In the genomic region with DNA sequence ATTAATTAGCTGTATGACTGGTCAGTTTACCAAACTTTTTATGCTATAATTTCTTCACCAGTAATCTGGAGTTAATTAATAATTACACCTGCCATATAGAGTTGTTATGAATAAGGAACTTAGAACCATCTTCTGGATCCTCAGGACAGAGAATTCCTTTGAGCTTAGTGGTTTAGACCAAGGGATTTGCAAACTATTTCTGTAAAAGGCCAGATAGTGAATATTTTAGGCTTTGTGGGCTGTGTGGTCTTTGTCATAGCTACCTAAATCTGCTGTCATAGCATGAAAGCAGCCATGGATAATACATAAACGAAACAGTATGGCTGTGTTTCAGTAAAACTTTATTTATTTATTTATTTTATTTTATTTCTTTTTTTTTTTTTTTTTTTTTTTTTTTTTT, we compare ENCODE assay signal across 1 cellular context.
TF ChIP-seq lines count a peak whose summit lies in the region.

No MANE protein-coding gene starts in this region.

TF ChIP-seq in IMR-90, 13 proteins besides CTCF, POLR2A, EP300 and RAD21:
- TF ChIP-seq MXI1 (IDR thresholded peaks at IDR 0.05; ENCODE audit: borderline replicate concordance, low read depth, low read length) (no peak), MAFK (IDR thresholded peaks at IDR 0.05; ENCODE audit: low read depth, low read length) (no peak; the same call in 1 of the 2 replicates), BHLHE40 (IDR thresholded peaks at IDR 0.05; ENCODE audit: low read depth, low read length) (no peak), CEBPB (IDR thresholded peaks at IDR 0.05; ENCODE audit: low read depth, low read length) (no peak), FOS (IDR thresholded peaks at IDR 0.05; ENCODE audit: low read depth, low read length) (no peak), RCOR1 (IDR thresholded peaks at IDR 0.05; ENCODE audit: insufficient replicate concordance, low read length) (no peak), NFE2L2 (IDR thresholded peaks at IDR 0.05; ENCODE audit: low read depth, low read length) (no peak), RFX5 (IDR thresholded peaks at IDR 0.05; ENCODE audit: low read depth, low read length) (no peak)
- TF ChIP-seq, protein P1, sequence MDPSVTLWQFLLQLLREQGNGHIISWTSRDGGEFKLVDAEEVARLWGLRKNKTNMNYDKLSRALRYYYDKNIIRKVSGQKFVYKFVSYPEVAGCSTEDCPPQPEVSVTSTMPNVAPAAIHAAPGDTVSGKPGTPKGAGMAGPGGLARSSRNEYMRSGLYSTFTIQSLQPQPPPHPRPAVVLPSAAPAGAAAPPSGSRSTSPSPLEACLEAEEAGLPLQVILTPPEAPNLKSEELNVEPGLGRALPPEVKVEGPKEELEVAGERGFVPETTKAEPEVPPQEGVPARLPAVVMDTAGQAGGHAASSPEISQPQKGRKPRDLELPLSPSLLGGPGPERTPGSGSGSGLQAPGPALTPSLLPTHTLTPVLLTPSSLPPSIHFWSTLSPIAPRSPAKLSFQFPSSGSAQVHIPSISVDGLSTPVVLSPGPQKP (IDR thresholded peaks at IDR 0.05; ENCODE audit: borderline replicate concordance, low read depth, low read length) = no peak
